31 cellular contexts compared by ENCODE assay signal in the genomic region with DNA sequence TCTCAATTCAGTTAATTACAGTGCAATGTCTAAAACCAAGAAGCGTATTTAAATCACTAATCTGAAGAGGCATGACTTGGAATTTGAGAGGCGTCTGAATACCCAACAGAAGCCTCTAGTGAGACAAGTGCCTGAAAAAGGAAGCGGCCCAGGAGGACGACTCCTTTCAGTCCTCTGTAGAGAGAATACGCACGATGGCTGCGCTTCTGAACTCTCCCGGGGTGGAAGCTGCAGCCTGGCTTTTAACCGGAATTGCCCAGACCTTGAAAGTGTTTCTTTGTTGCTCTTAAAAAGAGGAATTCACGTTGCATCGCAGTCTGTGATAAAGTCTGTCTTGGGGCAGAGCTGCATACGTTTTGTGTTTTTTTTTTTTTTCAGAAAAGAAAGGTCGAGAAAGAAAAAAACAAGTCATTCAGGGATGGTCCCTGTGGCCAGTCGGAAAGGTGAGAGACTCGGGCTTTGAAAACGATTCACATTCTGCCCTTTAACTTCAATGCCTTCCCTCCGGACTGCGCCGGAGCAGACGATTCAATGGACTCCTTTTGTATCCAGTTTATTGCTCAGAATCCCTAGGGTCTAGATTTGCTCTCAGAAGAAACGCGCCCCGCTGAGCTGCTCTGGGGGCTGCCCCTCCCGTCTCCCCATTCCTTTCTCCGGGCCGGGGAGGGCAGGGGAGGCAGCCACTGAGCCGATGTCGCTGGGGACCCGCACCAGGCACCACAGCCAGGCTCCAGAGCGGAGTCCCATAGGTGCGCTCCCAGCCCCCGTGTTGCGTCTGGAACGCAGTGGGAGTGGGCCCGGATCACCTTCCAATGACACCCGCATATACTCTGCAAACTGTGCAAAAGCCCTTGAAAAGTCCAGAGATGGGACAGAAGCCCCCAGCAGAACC. TPM values are rescaled to one million over a fixed set of nuclear protein-coding genes. Genes with fewer than 3 reads are reported as not detected.
A peak's percentile ranks its signal among the peaks of the same experiment; 100 is the strongest.
DNase-seq lines count a peak whose midpoint lies in the region; ATAC-seq and TF ChIP-seq lines count a peak whose summit lies in the region.
"Had no signal": no experiment of that assay in that cellular context is flagged by ENCODE, and none has a peak within 500 bp of the region (broad histone marks: within the 10 kb centered on the region; RNA-seq: fewer than 3 reads in every experiment).

No MANE protein-coding gene starts in this region.

- peak overlapping the region; percentile 52 for H3K4me3 ChIP-seq in neural cell (ENCODE audit: low read length)
- H3K4me3 ChIP-seq: left lung, ovary, SJSA1, thyroid gland had no signal

- no peaks in the 10 kb centered on the region for H3K79me2 ChIP-seq in neural cell (replicated peaks; ENCODE audit: insufficient read depth, low read length)

- H3K4me2 ChIP-seq in neural cell (ENCODE audit: low read length), result no peak overlapping the region

- H3K36me3 Mint-ChIP-seq in activated CD4-positive, alpha-beta T cell treated with anti-CD3 and anti-CD28 coated beads, Interleukin-2, amount 10 ng/mL, durations not matched to agents 7 days and 5 days (ENCODE audit: low read depth), result peaks cover 1% of the 10 kb centered on the region
- peaks cover 2% of the 10 kb centered on the region for H3K36me3 Mint-ChIP-seq in activated CD4-positive, alpha-beta T cell treated with anti-CD3 and anti-CD28 coated beads for 36 hours (ENCODE audit: low read depth)
- H3K36me3 Mint-ChIP-seq: activated naive CD4-positive, alpha-beta T cell treated with anti-CD3 and anti-CD28 coated beads, Interleukin-2, amount 10 ng/mL, durations not matched to agents 7 days and 5 days; CD4-positive, alpha-beta memory T cell had no signal

- intact Hi-C loops in activated CD4-positive, alpha-beta T cell treated with anti-CD3 and anti-CD28 coated beads for 36 hours (cut with DNase I, micrococcal nuclease), result loop anchor here in 1 of 2 experiments (10.0 kb wide), 1 partner anchor 214 kb away; no protein-coding TSS in a partner anchor
- intact Hi-C loops in sciatic nerve (cut with DNase I), result no loop called here

- H3K27ac Mint-ChIP-seq in activated CD4-positive, alpha-beta T cell treated with anti-CD3 and anti-CD28 coated beads, Interleukin-2, amount 10 ng/mL, durations not matched to agents 7 days and 5 days, result peak overlapping the region; percentile 41
- no peak overlapping the region for H3K27ac Mint-ChIP-seq in activated CD4-positive, alpha-beta T cell treated with anti-CD3 and anti-CD28 coated beads for 36 hours
- H3K27ac Mint-ChIP-seq: activated CD8-positive, alpha-beta memory T cell treated with anti-CD3 and anti-CD28 coated beads, Interleukin-2, amount 10 ng/mL, durations not matched to agents 7 days and 5 days; activated naive CD4-positive, alpha-beta T cell treated with anti-CD3 and anti-CD28 coated beads, Interleukin-2, amount 10 ng/mL, durations not matched to agents 7 days and 5 days; CD4-positive, alpha-beta memory T cell had no signal

- DNase-seq in activated CD4-positive, alpha-beta T cell treated with anti-CD3 and anti-CD28 coated beads, Interleukin-2, amount 10 ng/mL, durations not matched to agents 7 days and 5 days, result no peak
- DNase-seq in activated CD4-positive, alpha-beta T cell treated with anti-CD3 and anti-CD28 coated beads for 36 hours, result no peak
- DNase-seq in ecto neural progenitor cell (ENCODE audit: low spot score), result peak; percentile 52
- DNase-seq in sciatic nerve (ENCODE audit: low spot score), result no peak
- DNase-seq in kidney glomerular epithelial cell (lab: John Stamatoyannopoulos, UW), result no peak
- DNase-seq: activated CD4-positive, alpha-beta T cell treated with anti-CD3 and anti-CD28 coated beads for 4 hours; activated CD8-positive, alpha-beta memory T cell treated with anti-CD3 and anti-CD28 coated beads, Interleukin-2, amount 10 ng/mL, durations not matched to agents 7 days and 5 days; activated naive CD4-positive, alpha-beta T cell treated with anti-CD3 and anti-CD28 coated beads, Interleukin-2, amount 10 ng/mL, durations not matched to agents 7 days and 5 days; CD4-positive, alpha-beta memory T cell; DMS 273 treated with DMSO at 0.1 percent for 48 hours; KBM-7; left lung; MM.1S; NCI-H146; NCI-H524 treated with DMSO at 0.1 percent for 48 hours; ovary; stimulated activated CD4-positive, alpha-beta T cell treated with anti-CD3 and anti-CD28 coated beads, Interleukin-4, amount 100 ng/mL, for 1 hour; stimulated activated naive CD4-positive, alpha-beta T cell treated with Interleukin-2 at 50 U/mL for 16 hours; T-helper 1 cell; thyroid gland had no signal

- H3K9me2 ChIP-seq in neural cell (ENCODE audit: insufficient read depth, low read length), result no peaks in the 10 kb centered on the region

- no peaks in the 10 kb centered on the region for H3K9me3 ChIP-seq in neural cell (ENCODE audit: low read length)
- H3K9me3 ChIP-seq: left lung, ovary, right atrium auricular region, SJSA1, thyroid gland had no signal

- H3K27ac ChIP-seq in neural cell (ENCODE audit: low read length), result no peak overlapping the region
- H3K27ac ChIP-seq: left lung, ovary, right atrium auricular region, SJSA1, thyroid gland had no signal

- POLR2A ChIA-PET in activated CD4-positive, alpha-beta T cell treated with anti-CD3 and anti-CD28 coated beads, Interleukin-2, amount 10 ng/mL, durations not matched to agents 7 days and 5 days (lab: Charles Lee), result no interaction called here
- POLR2A ChIA-PET in activated CD4-positive, alpha-beta T cell treated with anti-CD3 and anti-CD28 coated beads for 36 hours (lab: Charles Lee), result no interaction called here

- H3K9ac ChIP-seq in neural cell (ENCODE audit: low read length), result no peak overlapping the region

- no peaks in the 10 kb centered on the region for H3F3A ChIP-seq in neural cell (ENCODE audit: insufficient read depth, low read length, poor library complexity, severe bottlenecking)

- peaks cover 98% of the 10 kb centered on the region for H3K27me3 ChIP-seq in neural cell (ENCODE audit: insufficient read depth, low read depth, low read length)
- H3K27me3 ChIP-seq: ovary had no signal

- peaks cover 67% of the 10 kb centered on the region for H3K27me3 Mint-ChIP-seq in activated CD4-positive, alpha-beta T cell treated with anti-CD3 and anti-CD28 coated beads, Interleukin-2, amount 10 ng/mL, durations not matched to agents 7 days and 5 days
- H3K27me3 Mint-ChIP-seq in activated CD4-positive, alpha-beta T cell treated with anti-CD3 and anti-CD28 coated beads for 36 hours, result peaks cover 49% of the 10 kb centered on the region

- H3K4me3 Mint-ChIP-seq in activated CD4-positive, alpha-beta T cell treated with anti-CD3 and anti-CD28 coated beads, Interleukin-2, amount 10 ng/mL, durations not matched to agents 7 days and 5 days, result no peak overlapping the region
- no peak overlapping the region for H3K4me3 Mint-ChIP-seq in activated CD4-positive, alpha-beta T cell treated with anti-CD3 and anti-CD28 coated beads for 36 hours
- H3K4me3 Mint-ChIP-seq: activated CD8-positive, alpha-beta memory T cell treated with anti-CD3 and anti-CD28 coated beads, Interleukin-2, amount 10 ng/mL, durations not matched to agents 7 days and 5 days; activated naive CD4-positive, alpha-beta T cell treated with anti-CD3 and anti-CD28 coated beads, Interleukin-2, amount 10 ng/mL, durations not matched to agents 7 days and 5 days; central memory CD8-positive, alpha-beta T cell had no signal

- H4K20me1 ChIP-seq in neural cell (ENCODE audit: insufficient read depth), result no peaks in the 10 kb centered on the region

- TF ChIP-seq EP300 in neural cell (conservative IDR thresholded peaks at IDR 0.05; ENCODE audit: poor library complexity, severe bottlenecking), result no peak

- no peak for TF ChIP-seq RAD21 in neural cell (conservative IDR thresholded peaks at IDR 0.05)

- no peaks in the 10 kb centered on the region for H3K9me3 Mint-ChIP-seq in activated CD4-positive, alpha-beta T cell treated with anti-CD3 and anti-CD28 coated beads, Interleukin-2, amount 10 ng/mL, durations not matched to agents 7 days and 5 days
- H3K9me3 Mint-ChIP-seq in activated CD4-positive, alpha-beta T cell treated with anti-CD3 and anti-CD28 coated beads for 36 hours (ENCODE audit: low read depth), result no peaks in the 10 kb centered on the region
- H3K9me3 Mint-ChIP-seq: activated naive CD4-positive, alpha-beta T cell treated with anti-CD3 and anti-CD28 coated beads, Interleukin-2, amount 10 ng/mL, durations not matched to agents 7 days and 5 days; central memory CD8-positive, alpha-beta T cell had no signal

- H3K36me3 ChIP-seq in neural cell (ENCODE audit: insufficient read depth, low read length), result no peaks in the 10 kb centered on the region
- H3K36me3 ChIP-seq: left lung, ovary, right atrium auricular region, SJSA1, thyroid gland had no signal

- H3K4me1 Mint-ChIP-seq in activated CD4-positive, alpha-beta T cell treated with anti-CD3 and anti-CD28 coated beads, Interleukin-2, amount 10 ng/mL, durations not matched to agents 7 days and 5 days, result peaks cover 2% of the 10 kb centered on the region
- H3K4me1 Mint-ChIP-seq in activated CD4-positive, alpha-beta T cell treated with anti-CD3 and anti-CD28 coated beads for 36 hours, result peaks cover 9% of the 10 kb centered on the region
- H3K4me1 Mint-ChIP-seq: central memory CD8-positive, alpha-beta T cell had no signal

- H2AFZ ChIP-seq in neural cell (ENCODE audit: low read depth, low read length), result no peak overlapping the region

- CTCF ChIA-PET in activated CD4-positive, alpha-beta T cell treated with anti-CD3 and anti-CD28 coated beads, Interleukin-2, amount 10 ng/mL, durations not matched to agents 7 days and 5 days (lab: Charles Lee), result interaction anchor here (1.5 kb wide), 1 partner anchor 14 kb away, joined by 3 read pairs; no protein-coding TSS in a partner anchor
- CTCF ChIA-PET in activated CD4-positive, alpha-beta T cell treated with anti-CD3 and anti-CD28 coated beads for 36 hours (lab: Charles Lee), result interaction anchor here (0.6 kb wide), 2 partner anchors 19 to 231 kb away, joined by 3 read pairs; no protein-coding TSS in a partner anchor

- ATAC-seq in activated CD4-positive, alpha-beta T cell treated with anti-CD3 and anti-CD28 coated beads for 36 hours, result no peak
- ATAC-seq in HG02852 (IDR thresholded peaks at IDR 0.05; ENCODE audit: unreplicated experiment) (no peak), sciatic nerve (no peak), HG03159 (IDR thresholded peaks at IDR 0.05; ENCODE audit: unreplicated experiment) (no peak)
- ATAC-seq: activated CD8-positive, alpha-beta memory T cell treated with anti-CD3 and anti-CD28 coated beads, Interleukin-2, amount 10 ng/mL, durations not matched to agents 7 days and 5 days; left lung had no signal

- TF ChIP-seq CTCF in neural cell (IDR thresholded peaks at IDR 0.05; ENCODE audit: poor library complexity, severe bottlenecking), result no peak

TF ChIP-seq in neural cell, 6 proteins besides CTCF, POLR2A, EP300 and RAD21:
- TF ChIP-seq TAF1 (IDR thresholded peaks at IDR 0.05; ENCODE audit: low read depth) (no peak), POLR2AphosphoS5 (IDR thresholded peaks at IDR 0.05) (peak; percentile 3)

RNA-seq across cellular contexts. Expression of a gene that starts 1.0 kb away (rescaled TPM):
- total RNA-seq in activated CD4-positive, alpha-beta T cell treated with anti-CD3 and anti-CD28 coated beads, Interleukin-2, amount 10 ng/mL, durations not matched to agents 7 days and 5 days, result not detected
- total RNA-seq in activated CD4-positive, alpha-beta T cell treated with anti-CD3 and anti-CD28 coated beads for 36 hours, result not detected
- not detected in 2 replicates for polyA plus RNA-seq in neural cell
- polyA minus RNA-seq in neural cell, result not detected in 2 replicates
- not detected for total RNA-seq in sciatic nerve
- total RNA-seq: A172; activated CD8-positive, alpha-beta memory T cell treated with anti-CD3 and anti-CD28 coated beads, Interleukin-2, amount 10 ng/mL, durations not matched to agents 7 days and 5 days; CD4-positive, alpha-beta memory T cell; dermis microvascular lymphatic vessel endothelial cell; G401; glomerular endothelial cell; left lung; mesenteric fat pad; ovary; right atrium auricular region; SJSA1; thyroid gland had no signal
- polyA plus RNA-seq: CD4-positive, alpha-beta memory T cell; ovary had no signal
